1 cellular context compared by ENCODE assay signal in genomic region chr19:34501339-34502320, GRCh38.
A peak's percentile ranks its signal among the peaks of the same experiment; 100 is the strongest.
TF ChIP-seq lines count a peak whose summit lies in the region.

No MANE protein-coding gene starts in this region.

TF ChIP-seq in HepG2, 621 proteins besides CTCF, POLR2A, EP300 and RAD21 (continued from another document and continues in another):
- TF ChIP-seq ZNF609 (CRISPR knock-in tag; IDR thresholded peaks at IDR 0.05; ENCODE audit: borderline replicate concordance) = no peak
- TF ChIP-seq ZNF501 (CRISPR knock-in tag; IDR thresholded peaks at IDR 0.05) = peak; percentile 52; the same call in 1 of the 2 replicates
- TF ChIP-seq TFDP1 (CRISPR knock-in tag; IDR thresholded peaks at IDR 0.05; ENCODE audit: borderline replicate concordance) = no peak
- no peak for TF ChIP-seq ZBTB37 (CRISPR knock-in tag; IDR thresholded peaks at IDR 0.05)
- no peak for TF ChIP-seq DDIT3 (CRISPR knock-in tag; IDR thresholded peaks at IDR 0.05)
- no peak for TF ChIP-seq ATF3 (CRISPR knock-in tag; IDR thresholded peaks at IDR 0.05)
- TF ChIP-seq RXRA (CRISPR knock-in tag; IDR thresholded peaks at IDR 0.05) = no peak
- 0 out of 2 replicates have a peak, but pooled peaks have one; percentile 50 for TF ChIP-seq ZBTB25 (CRISPR knock-in tag; IDR thresholded peaks at IDR 0.05)
- no peak for TF ChIP-seq HOXA5 (CRISPR knock-in tag; IDR thresholded peaks at IDR 0.05)
- TF ChIP-seq ZC3H13 (CRISPR knock-in tag; IDR thresholded peaks at IDR 0.05) = no peak
- no peak for TF ChIP-seq ZNF639 (CRISPR knock-in tag; conservative IDR thresholded peaks at IDR 0.05)
- 0 out of 2 replicates have a peak, but pooled peaks have one; percentile 8 for TF ChIP-seq FOXA3 (CRISPR knock-in tag; IDR thresholded peaks at IDR 0.05)
- no peak for TF ChIP-seq KLF9 (CRISPR knock-in tag; IDR thresholded peaks at IDR 0.05; ENCODE audit: low read depth)
- no peak for TF ChIP-seq SKI (IDR thresholded peaks at IDR 0.05; ENCODE audit: partially characterized antibody)
- no peak for TF ChIP-seq ZNF775 (CRISPR knock-in tag; IDR thresholded peaks at IDR 0.05; ENCODE audit: borderline replicate concordance)
- TF ChIP-seq ZNF550 (CRISPR knock-in tag; IDR thresholded peaks at IDR 0.05; ENCODE audit: borderline replicate concordance) = no peak
- peak; percentile 34; the same call in 1 of the 2 replicates for TF ChIP-seq HDAC2 (CRISPR knock-in tag; IDR thresholded peaks at IDR 0.05)
- no peak for TF ChIP-seq ZNF576 (CRISPR knock-in tag; IDR thresholded peaks at IDR 0.05)
- TF ChIP-seq BHLHE40 (IDR thresholded peaks at IDR 0.05; ENCODE audit: low read length) = no peak
- TF ChIP-seq ZSCAN25 (CRISPR knock-in tag; IDR thresholded peaks at IDR 0.05) = peak; percentile 30; the same call in 1 of the 2 replicates
- TF ChIP-seq ZNF121 (CRISPR knock-in tag; IDR thresholded peaks at IDR 0.05) = peak; percentile 41; the same call in 1 of the 2 replicates
- no peak for TF ChIP-seq ZNF276 (CRISPR knock-in tag; IDR thresholded peaks at IDR 0.05; ENCODE audit: low read depth)
- TF ChIP-seq ZNF329 (CRISPR knock-in tag; IDR thresholded peaks at IDR 0.05; ENCODE audit: low read depth) = 0 out of 2 replicates have a peak, but pooled peaks have one; percentile 25
- no peak for TF ChIP-seq TGIF2 (CRISPR knock-in tag; IDR thresholded peaks at IDR 0.05)
- no peak for TF ChIP-seq CENPX (CRISPR knock-in tag; IDR thresholded peaks at IDR 0.05)
- TF ChIP-seq KDM1A (CRISPR knock-in tag; IDR thresholded peaks at IDR 0.05) = no peak
- no peak for TF ChIP-seq NR1H2 (CRISPR knock-in tag; IDR thresholded peaks at IDR 0.05; ENCODE audit: borderline replicate concordance, low read depth)
- TF ChIP-seq ZNF670 (CRISPR knock-in tag; IDR thresholded peaks at IDR 0.05; ENCODE audit: borderline replicate concordance) = no peak
- no peak for TF ChIP-seq ATM (IDR thresholded peaks at IDR 0.05; ENCODE audit: borderline replicate concordance)
- no peak for TF ChIP-seq KLF13 (CRISPR knock-in tag; IDR thresholded peaks at IDR 0.05)
- TF ChIP-seq ETV6 (CRISPR knock-in tag; conservative IDR thresholded peaks at IDR 0.05) = peak; percentile 54; the same call in 1 of the 2 replicates
- no peak for TF ChIP-seq ZSCAN22 (CRISPR knock-in tag; IDR thresholded peaks at IDR 0.05)
- TF ChIP-seq IRF1 (CRISPR knock-in tag; IDR thresholded peaks at IDR 0.05; ENCODE audit: low read depth) = no peak
- TF ChIP-seq ZNF574 (CRISPR knock-in tag; IDR thresholded peaks at IDR 0.05) = peak; percentile 58
- peak; percentile 72; the same call in 1 of the 2 replicates for TF ChIP-seq SALL1 (CRISPR knock-in tag; IDR thresholded peaks at IDR 0.05)
- TF ChIP-seq CEBPZ (IDR thresholded peaks at IDR 0.05; ENCODE audit: low read length) = no peak
- TF ChIP-seq TMF1 (CRISPR knock-in tag; IDR thresholded peaks at IDR 0.05; ENCODE audit: low read depth) = no peak
- TF ChIP-seq SMARCE1 (IDR thresholded peaks at IDR 0.05; ENCODE audit: borderline replicate concordance) = no peak
- TF ChIP-seq ARNT2 (CRISPR knock-in tag; IDR thresholded peaks at IDR 0.05; ENCODE audit: low read depth) = no peak; the same call in 1 of the 2 replicates
- TF ChIP-seq MXD3 (CRISPR knock-in tag; IDR thresholded peaks at IDR 0.05) = 0 out of 2 replicates have a peak, but pooled peaks have one; percentile 23
- TF ChIP-seq SMC3 (IDR thresholded peaks at IDR 0.05; ENCODE audit: low read length) = peak; percentile 81; the same call in 1 of the 2 replicates
